ENCODE assay signal across 11 cellular contexts in the genomic region with DNA sequence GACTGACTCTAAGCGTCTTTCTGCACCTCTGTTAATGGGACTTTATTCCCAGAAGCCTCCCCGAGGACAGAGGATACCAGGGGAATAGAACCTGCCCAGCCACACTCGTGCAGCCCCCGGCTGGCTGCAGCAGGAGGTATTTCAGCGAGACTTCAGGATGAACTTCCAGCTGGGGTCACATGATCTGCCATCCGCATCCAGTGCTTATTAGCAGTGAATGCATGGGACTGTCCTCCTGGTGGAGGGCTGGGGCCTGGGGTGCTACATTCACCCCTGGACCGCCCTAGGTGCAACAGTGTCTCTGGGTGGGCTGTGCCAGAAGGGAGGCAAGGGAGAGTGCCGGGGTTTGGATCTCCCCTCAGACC. TPM values are rescaled to one million over a fixed set of nuclear protein-coding genes. Genes with fewer than 3 reads are reported as not detected.
DNase-seq lines count a peak whose midpoint lies in the region; ATAC-seq and TF ChIP-seq lines count a peak whose summit lies in the region.
"Had no signal": no experiment of that assay in that cellular context is flagged by ENCODE, and none has a peak within 500 bp of the region (broad histone marks: within the 10 kb centered on the region; RNA-seq: fewer than 3 reads in every experiment).

No MANE protein-coding gene starts in this region.

- CTCF ChIA-PET in MCF 10A (lab: Yijun Ruan, JAX), result interaction anchor here (0.6 to 0.8 kb wide), 2 partner anchors 32 to 370 kb away, joined by 3 read pairs; no protein-coding TSS in a partner anchor

- H3K27me3 ChIP-seq in right cardiac atrium (ENCODE audit: control insufficient read depth, insufficient read depth) (no peaks in the 10 kb centered on the region), uterus (peaks cover 0 to 5% of the 10 kb centered on the region in 2 donors)

- POLR2A ChIA-PET in MCF 10A (lab: Yijun Ruan, JAX), result no interaction called here

- H3K4me3 ChIP-seq in right cardiac atrium (ENCODE audit: low read length), result peak overlapping the region; percentile 93
- peak overlapping the region; percentile 38 to 53 for H3K4me3 ChIP-seq in uterus

- no peaks in the 10 kb centered on the region for H3K9me3 Mint-ChIP-seq in MCF 10A (ENCODE audit: unreplicated experiment)
- H3K9me3 Mint-ChIP-seq in naive B cell, result no peaks in the 10 kb centered on the region
- H3K9me3 Mint-ChIP-seq in HFFc6, result no peaks in the 10 kb centered on the region

- DNase-seq in right cardiac atrium (peak in 1 of 3 donors; percentile 46), left ventricle myocardium superior (no peak), MCF 10A (ENCODE audit: unreplicated experiment) (no peak), naive B cell (no peak), uterus (peak in 1 of 2 donors; percentile 18), G401 (ENCODE audit: low spot score) (no peak), HFFc6 (no peak), GM13977 (ENCODE audit: low spot score) (no peak)
- DNase-seq: KG1, NCI-H774 had no signal

- BruUV-seq in MCF 10A (replicated peaks; lab: Mats Ljungman, UMichigan), result TSS peak; percentile 60

- intact Hi-C loops in right cardiac atrium (cut with DNase I) (loop anchor here in 2 of 4 donors (5.0 kb wide), 1 partner anchor 368 kb away; no protein-coding TSS in a partner anchor), left ventricle myocardium superior (cut with micrococcal nuclease) (no loop called here), MCF 10A (cut with micrococcal nuclease) (no loop called here), uterus (cut with DNase I; ENCODE audit: low total_unique reads) (no loop called here)

- no peaks in the 10 kb centered on the region for H3K36me3 ChIP-seq in uterus

- in situ Hi-C loops in G401 (cut with HindIII; ENCODE audit: low sequenced_read_pairs) (no loop called here), GM13977 (cut with MboI; ENCODE audit: low pct_unique_long_range_greater_than_20kb, low sequenced_read_pairs, unreplicated experiment) (no loop called here)

- ATAC-seq in right cardiac atrium, result no peak
- ATAC-seq in left ventricle myocardium superior, result no peak
- ATAC-seq in naive B cell (ENCODE audit: low read depth in 2 of 2), result no peak

- H3K36me3 Mint-ChIP-seq in MCF 10A (ENCODE audit: insufficient read depth, unreplicated experiment) (peaks cover 5% of the 10 kb centered on the region), naive B cell (no peaks in the 10 kb centered on the region), HFFc6 (ENCODE audit: low read depth) (no peaks in the 10 kb centered on the region)

- H3K4me3 Mint-ChIP-seq in MCF 10A (ENCODE audit: unreplicated experiment) (peak overlapping the region; percentile 38), naive B cell (peak overlapping the region; percentile 44 to 77 (median 60)), HFFc6 (no peak overlapping the region)

- H3K27me3 Mint-ChIP-seq in MCF 10A (ENCODE audit: insufficient read depth, unreplicated experiment), result no peaks in the 10 kb centered on the region
- peaks cover 11 to 61% (median 37%) of the 10 kb centered on the region in 3 donors for H3K27me3 Mint-ChIP-seq in naive B cell
- H3K27me3 Mint-ChIP-seq in HFFc6 (ENCODE audit: insufficient read depth), result peaks cover 7% of the 10 kb centered on the region

- H3K27ac ChIP-seq in right cardiac atrium (ENCODE audit: low read length), result no peak overlapping the region
- peak overlapping the region; percentile 58 to 78 for H3K27ac ChIP-seq in uterus

- no peak for TF ChIP-seq CTCF in MCF 10A (IDR thresholded peaks at IDR 0.05; ENCODE audit: unreplicated experiment)
- no peak for TF ChIP-seq CTCF in uterus (IDR thresholded peaks at IDR 0.05)
- TF ChIP-seq CTCF in HFFc6 (IDR thresholded peaks at IDR 0.05), result no peak
- TF ChIP-seq CTCF in GM13977 (IDR thresholded peaks at IDR 0.05; ENCODE audit: extremely low read depth, insufficient read depth, missing control alignments), result no peak

- no peak for TF ChIP-seq POLR2A in uterus (IDR thresholded peaks at IDR 0.05)

- H3K9me3 ChIP-seq in right cardiac atrium (ENCODE audit: control insufficient read depth, low read length) (no peaks in the 10 kb centered on the region), uterus (no peaks in the 10 kb centered on the region)

- no peaks in the 10 kb centered on the region for H3K4me1 ChIP-seq in right cardiac atrium (ENCODE audit: control insufficient read depth, insufficient read depth, low read length)
- H3K4me1 ChIP-seq in uterus, result peaks cover 0 to 36% of the 10 kb centered on the region in 2 donors

- H3K27ac Mint-ChIP-seq in MCF 10A (ENCODE audit: low read depth, unreplicated experiment), result no peak overlapping the region
- H3K27ac Mint-ChIP-seq in naive B cell, result peak overlapping the region in 4 of 6 donors; percentile 50 to 91 (median 74)
- H3K27ac Mint-ChIP-seq in HFFc6, result no peak overlapping the region

- 69% methylated on average over 8 of the region's 8 CpGs for WGBS in right cardiac atrium

- peaks cover 7% of the 10 kb centered on the region for H3K4me1 Mint-ChIP-seq in MCF 10A (ENCODE audit: insufficient read depth, unreplicated experiment)
- H3K4me1 Mint-ChIP-seq in naive B cell, result peaks cover 6 to 13% (median 13%) of the 10 kb centered on the region in 3 donors
- H3K4me1 Mint-ChIP-seq in HFFc6 (ENCODE audit: low read depth), result no peaks in the 10 kb centered on the region

RNA-seq across cellular contexts. Expression of gene DUSP8, which starts 1.6 kb away (rescaled TPM):
- total RNA-seq in right cardiac atrium (10 to 100 TPM; 10.1 to 15.6 (median 12.3) TPM), left ventricle myocardium superior (7.7 TPM), MCF 10A (2022) (10.4 and 17.6 TPM in 2 replicates), uterus (10 to 100 TPM in 1 of 4 donors, 1 to 10 TPM in 2, under 1 TPM in 1; under 0.01 to 21.7 (median 3.1) TPM)
- polyA plus RNA-seq in right cardiac atrium (13.3 TPM), naive B cell (ENCODE audit: low read depth in 6 of 6) (under 1 TPM in 3 of 6 donors, not detected in 3; 0.05 to 0.09 (median 0.07) TPM)
- 1.5 and 8.9 TPM in 2 replicates for total RNA-seq in G401 (2014; rRNA removed; shearing (Covaris generic))
- 1 to 10 TPM in 3 of 6 experiments, under 1 TPM in 3; 0.38 to 1.6 (median 0.81) TPM for total RNA-seq in HFFc6 (2021; fragmentation: NEBNext Ultra II Directional; extraction: Animal tissue kit (Norgen Biotek cat#: 25700))

RNA-seq across cellular contexts. Expression of gene KRTAP5-1, which starts 14.6 kb away (rescaled TPM):
- total RNA-seq in right cardiac atrium, result not detected
- polyA plus RNA-seq in right cardiac atrium, result not detected
- not detected for total RNA-seq in left ventricle myocardium superior
- not detected in 2 replicates for total RNA-seq in MCF 10A (2022)
- polyA plus RNA-seq in naive B cell (ENCODE audit: low read depth in 6 of 6), result not detected
- not detected for total RNA-seq in uterus
- not detected in 2 replicates for total RNA-seq in G401 (2014; rRNA removed; shearing (Covaris generic))
- total RNA-seq in HFFc6 (2021; fragmentation: NEBNext Ultra II Directional; extraction: Animal tissue kit (Norgen Biotek cat#: 25700)), result not detected
- polyA plus RNA-seq: keratinocyte had no signal

RNA-seq across cellular contexts. Expression of gene KRTAP5-2, which starts 27.6 kb away (rescaled TPM):
- total RNA-seq in right cardiac atrium, result not detected
- not detected for polyA plus RNA-seq in right cardiac atrium
- total RNA-seq in left ventricle myocardium superior, result not detected
- total RNA-seq in MCF 10A (2022), result not detected in 2 replicates
- not detected for polyA plus RNA-seq in naive B cell (ENCODE audit: low read depth in 6 of 6)
- not detected for total RNA-seq in uterus
- not detected in 2 replicates for total RNA-seq in G401 (2014; rRNA removed; shearing (Covaris generic))
- total RNA-seq in HFFc6 (2021; fragmentation: NEBNext Ultra II Directional; extraction: Animal tissue kit (Norgen Biotek cat#: 25700)), result not detected
- polyA plus RNA-seq: keratinocyte had no signal

RNA-seq across cellular contexts. Expression of gene KRTAP5-3, which starts 37.8 kb away (rescaled TPM):
- not detected for total RNA-seq in right cardiac atrium
- polyA plus RNA-seq in right cardiac atrium, result not detected
- not detected for total RNA-seq in left ventricle myocardium superior
- total RNA-seq in MCF 10A (2022), result not detected in 2 replicates
- polyA plus RNA-seq in naive B cell (ENCODE audit: low read depth in 6 of 6), result not detected
- total RNA-seq in uterus, result not detected
- not detected in 2 replicates for total RNA-seq in G401 (2014; rRNA removed; shearing (Covaris generic))
- not detected for total RNA-seq in HFFc6 (2021; fragmentation: NEBNext Ultra II Directional; extraction: Animal tissue kit (Norgen Biotek cat#: 25700))
- polyA plus RNA-seq: keratinocyte had no signal

RNA-seq across cellular contexts. Expression of gene KRTAP5-4, which starts 51.4 kb away (rescaled TPM):
- not detected for total RNA-seq in right cardiac atrium
- polyA plus RNA-seq in right cardiac atrium, result not detected
- not detected for total RNA-seq in left ventricle myocardium superior
- total RNA-seq in MCF 10A (2022), result not detected in 2 replicates
- polyA plus RNA-seq in naive B cell (ENCODE audit: low read depth in 6 of 6), result not detected
- not detected for total RNA-seq in uterus
- not detected in 2 replicates for total RNA-seq in G401 (2014; rRNA removed; shearing (Covaris generic))
- total RNA-seq in HFFc6 (2021; fragmentation: NEBNext Ultra II Directional; extraction: Animal tissue kit (Norgen Biotek cat#: 25700)), result not detected
- polyA plus RNA-seq: keratinocyte had no signal

Comparison
In these comparisons a context has a peak if more than half of its experiments do, and no peak if none do; other contexts are left out.
1. H3K27ac Mint-ChIP-seq: peak in naive B cell (4 of 6); none in MCF 10A (single experiment) and HFFc6 (single experiment).